Comparison of ENCODE assay signal across 8 cellular contexts in the genomic region with DNA sequence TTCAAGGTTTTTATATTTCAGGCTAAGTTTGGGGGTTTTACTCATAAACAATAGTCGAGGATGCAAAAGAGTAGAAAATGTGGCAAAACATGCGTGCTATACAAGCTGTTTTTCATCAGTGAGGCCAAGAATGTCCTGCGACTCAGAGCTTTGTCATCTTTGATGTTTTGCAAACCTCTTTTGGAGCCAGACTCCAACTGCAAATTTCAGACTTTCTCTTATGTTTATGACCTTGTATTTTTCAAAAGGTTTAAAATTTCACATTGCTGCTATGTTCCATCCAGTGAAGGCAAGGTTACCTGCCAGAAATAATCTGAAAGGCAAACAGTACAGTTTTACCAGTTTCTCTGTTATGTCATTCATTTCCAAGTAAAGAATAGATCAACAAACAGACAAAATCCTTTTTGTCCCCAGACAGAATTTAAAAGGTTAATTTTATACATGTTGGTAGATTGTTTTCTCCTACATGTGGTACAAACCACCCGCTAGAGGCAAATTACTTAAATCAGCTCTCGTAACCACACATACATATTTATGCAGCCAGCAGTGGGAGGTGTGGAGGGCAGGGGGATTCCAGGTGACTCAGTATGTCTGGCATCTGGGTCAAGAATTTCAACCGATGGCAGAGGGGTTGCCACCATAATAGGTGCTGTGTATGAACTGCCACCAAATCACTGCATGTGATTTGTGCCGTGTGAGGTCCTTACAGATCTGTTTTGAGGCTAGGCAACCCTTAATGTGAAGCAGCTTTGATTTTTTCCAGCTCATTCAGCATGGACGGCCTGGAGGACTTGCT.
DNase-seq lines count a peak whose midpoint lies in the region; ATAC-seq and TF ChIP-seq lines count a peak whose summit lies in the region.

No MANE protein-coding gene starts in this region.

- peak overlapping the region; percentile 59 for H3K27ac Mint-ChIP-seq in activated CD4-positive, alpha-beta T cell treated with anti-CD3 and anti-CD28 coated beads for 36 hours
- H3K27ac Mint-ChIP-seq in WTC11 (no peak overlapping the region), nephron progenitor cell (no peak overlapping the region)

- DNase-seq in activated CD4-positive, alpha-beta T cell treated with anti-CD3 and anti-CD28 coated beads for 36 hours = peak; percentile 81
- no peak for DNase-seq in activated CD4-positive, alpha-beta T cell treated with anti-CD3 and anti-CD28 coated beads for 1 hour
- peak; percentile 16 for DNase-seq in WTC11 (ENCODE audit: low spot score)
- DNase-seq in hepatic stellate cell (ENCODE audit: low spot score) = peak; percentile 36
- DNase-seq in stimulated activated CD8-positive, alpha-beta memory T cell treated with anti-CD3 and anti-CD28 coated beads, Interleukin-2, amount 100 ng/mL, for 48 hours (ENCODE audit: low read depth in 2 of 2) = peak; percentile 28 to 32
- DNase-seq in nephron progenitor cell = no peak
- no peak for DNase-seq in SKM-1 (lab: John Stamatoyannopoulos, UW; ENCODE audit: unreplicated experiment)
- no peak for DNase-seq in GM13977 (ENCODE audit: low spot score)

- intact Hi-C loops in activated CD4-positive, alpha-beta T cell treated with anti-CD3 and anti-CD28 coated beads for 36 hours (cut with DNase I, micrococcal nuclease) = loop anchor here in 1 of 2 experiments (2.0 to 5.0 kb wide), 2 partner anchors 16 to 189 kb away; no protein-coding TSS in a partner anchor

- CTCF ChIA-PET in activated CD4-positive, alpha-beta T cell treated with anti-CD3 and anti-CD28 coated beads for 36 hours (lab: Charles Lee) = interaction anchor here (0.6 to 1.5 kb wide), 5 partner anchors 14 to 238 kb away, joined by 3 to 4 read pairs (median 3); no protein-coding TSS in a partner anchor
- CTCF ChIA-PET in WTC11 (lab: Charles Lee) = interaction anchor here (0.5 kb wide), 1 partner anchor 1697 kb away, joined by 3 read pairs; no protein-coding TSS in a partner anchor

- H3K4me3 Mint-ChIP-seq in activated CD4-positive, alpha-beta T cell treated with anti-CD3 and anti-CD28 coated beads for 36 hours = no peak overlapping the region
- no peak overlapping the region for H3K4me3 Mint-ChIP-seq in WTC11
- H3K4me3 Mint-ChIP-seq in nephron progenitor cell = no peak overlapping the region

- peak; percentile 95 for ATAC-seq in activated CD4-positive, alpha-beta T cell treated with anti-CD3 and anti-CD28 coated beads for 36 hours
- ATAC-seq in WTC11 = peak; percentile 80

- H3K4me1 Mint-ChIP-seq in activated CD4-positive, alpha-beta T cell treated with anti-CD3 and anti-CD28 coated beads for 36 hours = peaks cover 26% of the 10 kb centered on the region
- H3K4me1 Mint-ChIP-seq in WTC11 (peaks cover 20% of the 10 kb centered on the region), nephron progenitor cell (peaks cover 5% of the 10 kb centered on the region)

- peaks cover 20% of the 10 kb centered on the region for H3K27me3 Mint-ChIP-seq in activated CD4-positive, alpha-beta T cell treated with anti-CD3 and anti-CD28 coated beads for 36 hours
- H3K27me3 Mint-ChIP-seq in WTC11 (ENCODE audit: low read depth) (peaks cover 10% of the 10 kb centered on the region), nephron progenitor cell (ENCODE audit: low read depth, poor library complexity) (no peaks in the 10 kb centered on the region)

- H3K36me3 Mint-ChIP-seq in activated CD4-positive, alpha-beta T cell treated with anti-CD3 and anti-CD28 coated beads for 36 hours (ENCODE audit: low read depth) = no peaks in the 10 kb centered on the region
- H3K36me3 Mint-ChIP-seq in WTC11 (no peaks in the 10 kb centered on the region), nephron progenitor cell (ENCODE audit: low read depth) (no peaks in the 10 kb centered on the region)

- in situ Hi-C loops in GM13977 (cut with MboI; ENCODE audit: low pct_unique_long_range_greater_than_20kb, low sequenced_read_pairs, unreplicated experiment) = no loop called here

- TF ChIP-seq CTCF in WTC11 (IDR thresholded peaks at IDR 0.05) = no peak
- TF ChIP-seq CTCF in nephron progenitor cell (IDR thresholded peaks at IDR 0.05) = no peak
- TF ChIP-seq CTCF in GM13977 (IDR thresholded peaks at IDR 0.05; ENCODE audit: extremely low read depth, insufficient read depth, missing control alignments) = no peak

- POLR2A ChIA-PET in activated CD4-positive, alpha-beta T cell treated with anti-CD3 and anti-CD28 coated beads for 36 hours (lab: Charles Lee) = interaction anchor here (1.0 kb wide), 1 partner anchor 13 kb away, joined by 3 read pairs; no protein-coding TSS in a partner anchor
- POLR2A ChIA-PET in WTC11 (lab: Charles Lee) = no interaction called here

- no peaks in the 10 kb centered on the region for H3K9me3 Mint-ChIP-seq in activated CD4-positive, alpha-beta T cell treated with anti-CD3 and anti-CD28 coated beads for 36 hours (ENCODE audit: low read depth)
- peaks cover 20% of the 10 kb centered on the region for H3K9me3 Mint-ChIP-seq in WTC11
- peaks cover 21% of the 10 kb centered on the region for H3K9me3 Mint-ChIP-seq in nephron progenitor cell

TF ChIP-seq in WTC11, 78 proteins besides CTCF, POLR2A, EP300 and RAD21:
- TF ChIP-seq GABPB1 (CRISPR knock-in tag; IDR thresholded peaks at IDR 0.05) = 0 out of 2 replicates have a peak, but pooled peaks have one; percentile 14
- no peak for TF ChIP-seq TEAD1 (CRISPR knock-in tag; IDR thresholded peaks at IDR 0.05)

Comparison
In these comparisons a context has a peak if more than half of its experiments do, and no peak if none do; other contexts are left out.
1. DNase-seq: peak in activated CD4-positive, alpha-beta T cell treated with anti-CD3 and anti-CD28 coated beads for 36 hours (single experiment), WTC11 (single experiment), hepatic stellate cell (single experiment) and stimulated activated CD8-positive, alpha-beta memory T cell treated with anti-CD3 and anti-CD28 coated beads, Interleukin-2, amount 100 ng/mL, for 48 hours (2 of 2); none in activated CD4-positive, alpha-beta T cell treated with anti-CD3 and anti-CD28 coated beads for 1 hour (single experiment), nephron progenitor cell (single experiment), SKM-1 (single experiment) and GM13977 (single experiment).